Comparison of ENCODE assay signal across 32 cellular contexts in the genomic region with DNA sequence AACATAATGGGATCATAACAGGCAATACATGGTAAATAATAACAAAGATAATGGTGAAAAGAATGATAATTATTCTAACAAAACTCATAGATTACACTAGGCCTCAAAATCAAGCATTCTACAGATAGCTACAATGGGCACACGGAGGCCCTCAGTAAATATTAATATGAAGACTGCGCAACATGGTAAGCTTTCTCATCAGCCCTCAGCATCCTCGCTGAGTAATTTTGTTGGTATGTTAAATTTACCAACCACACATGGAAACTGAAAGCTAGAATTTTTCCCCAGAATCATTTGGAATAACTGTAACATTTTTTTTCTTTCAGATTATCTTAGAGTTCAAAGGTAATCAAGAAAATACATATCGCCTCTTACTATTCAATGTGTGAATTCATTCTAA.
A peak's percentile ranks its signal among the peaks of the same experiment; 100 is the strongest.
DNase-seq lines count a peak whose midpoint lies in the region; ATAC-seq and TF ChIP-seq lines count a peak whose summit lies in the region.
"Had no signal": no experiment of that assay in that cellular context is flagged by ENCODE, and none has a peak within 500 bp of the region (broad histone marks: within the 10 kb centered on the region; RNA-seq: fewer than 3 reads in every experiment).

No MANE protein-coding gene starts in this region.

- peak overlapping the region; percentile 39 for H3K9ac ChIP-seq in mesenchymal stem cell (ENCODE audit: low read length)

- no peaks in the 10 kb centered on the region for H3K9me3 ChIP-seq in mesenchymal stem cell (ENCODE audit: control insufficient read depth, low read length)
- H3K9me3 ChIP-seq: A549, colonic mucosa, transverse colon had no signal

- peak overlapping the region; percentile 40 for H3K27ac ChIP-seq in brain microvascular endothelial cell
- no peak overlapping the region for H3K27ac ChIP-seq in mesenchymal stem cell (ENCODE audit: low read length, poor library complexity, severe bottlenecking)
- H3K27ac ChIP-seq: A549, colonic mucosa, HL-60, transverse colon, VCaP had no signal

- H3K4me2 ChIP-seq in mesenchymal stem cell (ENCODE audit: low read length, poor library complexity, severe bottlenecking) = no peak overlapping the region
- H3K4me2 ChIP-seq: A549 had no signal

- no peak overlapping the region for H3K18ac ChIP-seq in mesenchymal stem cell (ENCODE audit: low read depth in 1 of 2, low read length in 2 of 2)

- H2AFZ ChIP-seq in mesenchymal stem cell (ENCODE audit: low read depth, low read length) = no peak overlapping the region

- H3K4me1 ChIP-seq in mesenchymal stem cell (ENCODE audit: control insufficient read depth, insufficient read depth, low read depth, low read length) = peaks cover 7% of the 10 kb centered on the region
- H3K4me1 ChIP-seq: A549, colonic mucosa had no signal

- no peak for ATAC-seq in GM21390 (IDR thresholded peaks at IDR 0.05; ENCODE audit: unreplicated experiment)
- ATAC-seq: A549; effector memory CD8-positive, alpha-beta T cell; left ventricle myocardium superior; naive thymus-derived CD8-positive, alpha-beta T cell; PC-3; Right ventricle myocardium inferior had no signal

- H4K91ac ChIP-seq in mesenchymal stem cell (ENCODE audit: low read length) = no peak overlapping the region

- no peaks in the 10 kb centered on the region for H3K27me3 ChIP-seq in brain microvascular endothelial cell (replicated peaks)
- no peaks in the 10 kb centered on the region for H3K27me3 ChIP-seq in mesenchymal stem cell (ENCODE audit: control insufficient read depth in 1 of 2, insufficient read depth in 1 of 2, low read length in 2 of 2)
- H3K27me3 ChIP-seq: colonic mucosa, transverse colon had no signal

- DNase-seq in AG10803 (ENCODE audit: low read depth) = peak; percentile 77
- DNase-seq in HS-5 (ENCODE audit: low read depth) = peak; percentile 19
- no peak for DNase-seq in brain microvascular endothelial cell
- DNase-seq in mesenchymal stem cell = peak; percentile 14
- DNase-seq in activated naive CD8-positive, alpha-beta T cell treated with anti-CD3 and anti-CD28 coated beads for 36 hours = no peak
- no peak for DNase-seq in NCI-H82 (lab: John Stamatoyannopoulos, UW)
- DNase-seq in NCI-H1105 treated with DMSO at 0.1 percent for 48 hours (lab: John Stamatoyannopoulos, UW) = no peak
- DNase-seq: activated CD4-positive, alpha-beta T cell treated with anti-CD3 and anti-CD28 coated beads for 4 hours; activated CD8-positive, alpha-beta memory T cell treated with anti-CD3 and anti-CD28 coated beads for 24 hours; activated gamma-delta T cell; activated T-cell treated with anti-CD3 and anti-CD28 coated beads, Interleukin-2, amount 50 U/mL, for 1 hour; colonic mucosa; DMS53; effector memory CD8-positive, alpha-beta T cell; left ventricle myocardium superior; naive thymus-derived CD8-positive, alpha-beta T cell; NCI-H1048; NCI-H187; NCI-H2171 treated with DMSO at 0.1 percent for 48 hours; NCI-H524 treated with DMSO at 0.1 percent for 48 hours; NK-92 treated with Interleukin-12 subunit alpha and Interleukin-12 subunit beta, amount 100 ng/mL, for 24 hours; occipital lobe; PC-3; small intestine; stimulated activated CD4-positive, alpha-beta T cell treated with anti-CD3 and anti-CD28 coated beads, Interleukin-1b, Interleukin-23, amount 100 ng/mL, for 48 hours; stimulated activated CD8-positive, alpha-beta memory T cell treated with anti-CD3 and anti-CD28 coated beads, Interleukin-4, amount 100 ng/mL, for 48 hours; transverse colon had no signal

- H3K4ac ChIP-seq in mesenchymal stem cell (ENCODE audit: low read depth in 1 of 2, low read length in 2 of 2) = no peak overlapping the region

- H2BK120ac ChIP-seq in mesenchymal stem cell (ENCODE audit: low read depth, low read length) = no peak overlapping the region

- TF ChIP-seq CTCF in AG10803 (conservative IDR thresholded peaks at IDR 0.05; ENCODE audit: low read length) (no peak), brain microvascular endothelial cell (IDR thresholded peaks at IDR 0.05; ENCODE audit: low read depth, low read length, missing control alignments) (no peak)

- 50% methylated on average over 1 of the region's 4 CpGs for WGBS in mesenchymal stem cell

- no peaks in the 10 kb centered on the region for H3K79me1 ChIP-seq in mesenchymal stem cell (replicated peaks; ENCODE audit: low read length, poor library complexity, severe bottlenecking)

- H2BK12ac ChIP-seq in mesenchymal stem cell (ENCODE audit: low read length in 2 of 2) = no peak overlapping the region

- in situ Hi-C loops in brain microvascular endothelial cell (cut with HindIII; ENCODE audit: low pct_ligation_motif_present, low sequenced_read_pairs) = no loop called here

- H4K8ac ChIP-seq in mesenchymal stem cell (ENCODE audit: low read length) = no peak overlapping the region

- no peak overlapping the region for H3K23ac ChIP-seq in mesenchymal stem cell (ENCODE audit: low read length in 2 of 2)

- no peaks in the 10 kb centered on the region for H3K27me3 Mint-ChIP-seq in activated naive CD8-positive, alpha-beta T cell treated with anti-CD3 and anti-CD28 coated beads for 36 hours
- H3K27me3 Mint-ChIP-seq: naive thymus-derived CD8-positive, alpha-beta T cell had no signal

- no peak overlapping the region for H2BK15ac ChIP-seq in mesenchymal stem cell (ENCODE audit: low read depth, poor library complexity, severe bottlenecking)

- H3K4me3 ChIP-seq in AG10803 (ENCODE audit: low read length) = no peak overlapping the region
- no peak overlapping the region for H3K4me3 ChIP-seq in brain microvascular endothelial cell (ENCODE audit: low read depth, low read length)
- no peak overlapping the region for H3K4me3 ChIP-seq in mesenchymal stem cell (ENCODE audit: insufficient read depth in 1 of 2, low read depth in 1 of 2, low read length in 2 of 2)
- H3K4me3 ChIP-seq: A549, colonic mucosa, transverse colon had no signal

- H2BK5ac ChIP-seq in mesenchymal stem cell (ENCODE audit: low read depth, low read length, poor library complexity, severe bottlenecking) = no peak overlapping the region

- no peak overlapping the region for H2AK5ac ChIP-seq in mesenchymal stem cell (ENCODE audit: low read length, severe bottlenecking)

- H3K4me1 Mint-ChIP-seq in activated naive CD8-positive, alpha-beta T cell treated with anti-CD3 and anti-CD28 coated beads for 36 hours = no peaks in the 10 kb centered on the region
- H3K4me1 Mint-ChIP-seq: naive thymus-derived CD8-positive, alpha-beta T cell had no signal

- H3K27ac Mint-ChIP-seq in activated naive CD8-positive, alpha-beta T cell treated with anti-CD3 and anti-CD28 coated beads for 36 hours = no peak overlapping the region
- H3K27ac Mint-ChIP-seq: effector memory CD8-positive, alpha-beta T cell; naive thymus-derived CD8-positive, alpha-beta T cell had no signal

- peaks cover 12% of the 10 kb centered on the region for H3K36me3 Mint-ChIP-seq in activated naive CD8-positive, alpha-beta T cell treated with anti-CD3 and anti-CD28 coated beads for 36 hours

- no peak overlapping the region for H3K14ac ChIP-seq in mesenchymal stem cell (ENCODE audit: low read length in 2 of 2)

- H3K9me3 Mint-ChIP-seq in activated naive CD8-positive, alpha-beta T cell treated with anti-CD3 and anti-CD28 coated beads for 36 hours = no peaks in the 10 kb centered on the region
- H3K9me3 Mint-ChIP-seq: effector memory CD8-positive, alpha-beta T cell; naive thymus-derived CD8-positive, alpha-beta T cell had no signal

- H3K36me3 ChIP-seq in brain microvascular endothelial cell (replicated peaks) (no peaks in the 10 kb centered on the region), mesenchymal stem cell (ENCODE audit: control insufficient read depth in 1 of 2, insufficient read depth in 2 of 2, low read depth in 1 of 2, low read length in 2 of 2) (no peaks in the 10 kb centered on the region)
- H3K36me3 ChIP-seq: colonic mucosa, transverse colon had no signal

- H3K4me3 Mint-ChIP-seq in activated naive CD8-positive, alpha-beta T cell treated with anti-CD3 and anti-CD28 coated beads for 36 hours = no peak overlapping the region
- H3K4me3 Mint-ChIP-seq: effector memory CD8-positive, alpha-beta T cell; naive thymus-derived CD8-positive, alpha-beta T cell had no signal

Comparison
In these comparisons a context has a peak if more than half of its experiments do, and no peak if none do; other contexts are left out.
1. DNase-seq: peak in AG10803 (single experiment), HS-5 (single experiment) and mesenchymal stem cell (single experiment); none in brain microvascular endothelial cell (single experiment), activated naive CD8-positive, alpha-beta T cell treated with anti-CD3 and anti-CD28 coated beads for 36 hours (single experiment), NCI-H82 (single experiment) and NCI-H1105 treated with DMSO at 0.1 percent for 48 hours (single experiment).